Comparison of ENCODE assay signal across 11 cellular contexts in the genomic region with DNA sequence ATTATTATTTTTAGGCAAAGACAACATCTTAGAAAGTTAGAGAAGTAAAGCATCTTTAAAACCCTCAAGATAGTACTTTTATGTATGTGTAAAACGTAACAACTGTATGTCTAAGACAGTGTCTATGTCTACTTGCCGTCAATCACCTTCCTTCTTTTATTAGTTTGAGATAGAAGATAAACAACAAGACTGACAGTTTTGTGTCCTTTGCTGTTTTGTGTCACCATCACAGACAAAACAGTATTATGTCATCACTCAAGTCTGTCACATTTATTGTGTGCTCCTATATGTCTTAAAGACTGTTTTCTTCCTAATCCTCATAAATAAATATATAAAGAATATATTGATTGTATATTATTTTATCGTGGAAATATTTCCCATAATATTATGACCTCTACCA.
"Had no signal": no experiment of that assay in that cellular context is flagged by ENCODE, and none has a peak within 500 bp of the region (broad histone marks: within the 10 kb centered on the region; RNA-seq: fewer than 3 reads in every experiment).

No MANE protein-coding gene starts in this region.

- FAIRE-seq: H1, H54 had no signal

- H3K4me1 ChIP-seq: HAP-1 had no signal

- H2AFZ ChIP-seq: GM23248, GM23338 had no signal

- H3K4me2 ChIP-seq: GM23338 had no signal

- H3K4me3 ChIP-seq: GM23248, GM23338, HAP-1 had no signal

- ATAC-seq: GM23338, HCT116 had no signal

- H3K9ac ChIP-seq: GM23248 had no signal

- H3K36me3 ChIP-seq: HAP-1 had no signal

- H3K9me3 ChIP-seq: HAP-1 had no signal

- H3K27ac ChIP-seq: GM23248 had no signal

- DNase-seq: GM23248, GOT3, H7, H9, HCEC 1CT, HFFc6 had no signal
